In genomic region chr12:119183942-119184695, GRCh38 we compare ENCODE assay signal across 19 cellular contexts. TPM values are rescaled to one million over a fixed set of nuclear protein-coding genes. Genes with fewer than 3 reads are reported as not detected.
DNase-seq lines count a peak whose midpoint lies in the region; ATAC-seq, FAIRE-seq and TF ChIP-seq lines count a peak whose summit lies in the region.
"Had no signal": no experiment of that assay in that cellular context is flagged by ENCODE, and none has a peak within 500 bp of the region (broad histone marks: within the 10 kb centered on the region; RNA-seq: fewer than 3 reads in every experiment).

No MANE protein-coding gene starts in this region.

- TF ChIP-seq CTCF in K562 (IDR thresholded peaks at IDR 0.05 in 2 of 3, conservative IDR thresholded peaks at IDR 0.05 in 1 of 3; ENCODE audit: insufficient read depth in 2 of 3, low read depth in 1 of 3, low read length in 3 of 3) = no peak
- TF ChIP-seq CTCF in tibial artery (IDR thresholded peaks at IDR 0.05) = no peak

- H3K27me3 Mint-ChIP-seq in CD4-positive, alpha-beta memory T cell = peaks cover 0 to 1% of the 10 kb centered on the region in 2 donors
- H3K27me3 Mint-ChIP-seq: stimulated activated naive CD8-positive, alpha-beta T cell treated with anti-CD3 and anti-CD28 coated beads, Interleukin-15, Interleukin-2, amounts not matched to agents 100 ng/mL and 50 ng/mL, for 24 hours had no signal

- no TSS peak for BruUV-seq in K562 (replicated peaks; lab: Mats Ljungman, UMichigan)

- intact Hi-C loops in K562 (cut with micrococcal nuclease) = no loop called here
- intact Hi-C loops in left cardiac atrium (cut with DNase I) = no loop called here
- intact Hi-C loops in tibial artery (cut with DNase I; ENCODE audit: low total_unique reads) = no loop called here
- intact Hi-C loops in CD4-positive, alpha-beta memory T cell (cut with micrococcal nuclease) = no loop called here

- H3K36me3 ChIP-seq in K562 (ENCODE audit: control insufficient read depth, insufficient read depth, low read length) (no peaks in the 10 kb centered on the region), muscle layer of colon (ENCODE audit: insufficient read depth, low read length) (peaks cover 36% of the 10 kb centered on the region), tibial artery (peaks cover 17 to 29% (median 24%) of the 10 kb centered on the region in 3 donors)
- H3K36me3 ChIP-seq in CD4-positive, alpha-beta memory T cell (ENCODE audit: insufficient read depth, low read length) = no peaks in the 10 kb centered on the region

- no peak overlapping the region for H3K4me3 Mint-ChIP-seq in CD4-positive, alpha-beta memory T cell
- H3K4me3 Mint-ChIP-seq: stimulated activated naive CD8-positive, alpha-beta T cell treated with anti-CD3 and anti-CD28 coated beads, Interleukin-15, Interleukin-2, amounts not matched to agents 100 ng/mL and 50 ng/mL, for 24 hours had no signal

- no peaks in the 10 kb centered on the region for H3K79me2 ChIP-seq in K562 (ENCODE audit: control insufficient read depth, insufficient read depth, low read length)

- ATAC-seq in K562 (no peak), left cardiac atrium (peak in 1 of 2 donors; percentile 37), HG02588 (IDR thresholded peaks at IDR 0.05; ENCODE audit: unreplicated experiment) (no peak), HG03280 (IDR thresholded peaks at IDR 0.05; ENCODE audit: unreplicated experiment) (no peak)

- TF ChIP-seq EP300 in K562 (IDR thresholded peaks at IDR 0.05; ENCODE audit: low read length) = no peak

- H2AFZ ChIP-seq in K562 (ENCODE audit: low read depth, low read length) = no peak overlapping the region

- no peaks in the 10 kb centered on the region for H3K9me3 ChIP-seq in K562 (replicated peaks; ENCODE audit: control insufficient read depth, insufficient read depth, low read depth, low read length)
- H3K9me3 ChIP-seq in muscle layer of colon (ENCODE audit: low read length) = no peaks in the 10 kb centered on the region
- no peaks in the 10 kb centered on the region for H3K9me3 ChIP-seq in tibial artery
- no peaks in the 10 kb centered on the region for H3K9me3 ChIP-seq in CD4-positive, alpha-beta memory T cell (ENCODE audit: control insufficient read depth in 1 of 2, low read length in 2 of 2)
- H3K9me3 ChIP-seq: Caco-2 had no signal

- no peaks in the 10 kb centered on the region for H3K36me3 Mint-ChIP-seq in CD4-positive, alpha-beta memory T cell

- POLR2A ChIA-PET in K562 (lab: Yijun Ruan, JAX) = interaction anchor here (0.6 kb wide), 1 partner anchor 332 kb away, joined by 3 read pairs; no protein-coding TSS in a partner anchor
- POLR2A ChIA-PET in CD4-positive, alpha-beta memory T cell (lab: Charles Lee; ENCODE audit: partially characterized antibody) = no interaction called here

- H3K4me1 ChIP-seq in K562 (replicated peaks in 1 of 2; ENCODE audit: control insufficient read depth in 2 of 2, insufficient read depth in 2 of 2, low read length in 2 of 2) (peaks cover 0 to 5% of the 10 kb centered on the region in 2 experiments; a peak in 1 of 5 replicates), muscle layer of colon (ENCODE audit: insufficient read depth, low read length) (peaks cover 48% of the 10 kb centered on the region), tibial artery (peaks cover 0 to 81% (median 44%) of the 10 kb centered on the region in 4 donors)
- H3K4me1 ChIP-seq in CD4-positive, alpha-beta memory T cell (ENCODE audit: insufficient read depth, low read length) = no peaks in the 10 kb centered on the region

- CTCF ChIA-PET in K562 (lab: Yijun Ruan, JAX; ENCODE audit: low intra/inter-chr PET ratio) = no interaction called here
- CTCF ChIA-PET in CD4-positive, alpha-beta memory T cell (lab: Charles Lee; ENCODE audit: partially characterized antibody) = no interaction called here

- H3K27me3 ChIP-seq in K562 (ENCODE audit: control insufficient read depth in 2 of 2, insufficient read depth in 2 of 2, low read length in 2 of 2) = peaks cover 2 to 15% of the 10 kb centered on the region in 2 experiments; a peak in 4 of 5 replicates
- H3K27me3 ChIP-seq in muscle layer of colon (ENCODE audit: control insufficient read depth in 1 of 2, insufficient read depth in 2 of 2, low read length in 2 of 2) = no peaks in the 10 kb centered on the region
- no peaks in the 10 kb centered on the region for H3K27me3 ChIP-seq in tibial artery
- no peaks in the 10 kb centered on the region for H3K27me3 ChIP-seq in CD4-positive, alpha-beta memory T cell (ENCODE audit: insufficient read depth, low read length)

- no peak overlapping the region for H3K4me2 ChIP-seq in K562 (ENCODE audit: insufficient read depth, low read length)

- TF ChIP-seq RAD21 in K562 (CRISPR knock-in tag; conservative IDR thresholded peaks at IDR 0.05 in 1 of 2, IDR thresholded peaks at IDR 0.05 in 1 of 2) = no peak

- FAIRE-seq in K562 (lab: Jason Lieb, UNC) = no peak
- FAIRE-seq: islet of Langerhans had no signal

- H3K27ac Mint-ChIP-seq in CD4-positive, alpha-beta memory T cell = no peak overlapping the region
- H3K27ac Mint-ChIP-seq: stimulated activated naive CD8-positive, alpha-beta T cell treated with anti-CD3 and anti-CD28 coated beads, Interleukin-15, Interleukin-2, amounts not matched to agents 100 ng/mL and 50 ng/mL, for 24 hours had no signal

- no peaks in the 10 kb centered on the region for H3K9me1 ChIP-seq in K562 (ENCODE audit: control insufficient read depth, insufficient read depth, low read length)

- no peaks in the 10 kb centered on the region for H3K4me1 Mint-ChIP-seq in CD4-positive, alpha-beta memory T cell

- no peak for DNase-seq in K562 (ENCODE audit: extremely low read depth in 1 of 4, low spot score in 3 of 4)
- DNase-seq in left cardiac atrium = peak; percentile 47
- no peak for DNase-seq in tibial artery
- no peak for DNase-seq in activated T-cell treated with anti-CD3 and anti-CD28 coated beads, Interleukin-2, amount 50 U/mL, for 48 hours
- DNase-seq in CD4-positive, alpha-beta memory T cell = no peak
- DNase-seq: activated CD8-positive, alpha-beta memory T cell treated with anti-CD3 and anti-CD28 coated beads, Interleukin-2, amount 50 U/mL, for 4 hours; activated gamma-delta T cell treated with Interleukin-2 at 50 U/mL for 16 hours; Caco-2; erythroblast; glutamatergic neuron; NCI-H1417 treated with DMSO at 0.1 percent for 48 hours; SHP77; stimulated activated CD4-positive, alpha-beta T cell treated with anti-CD3 and anti-CD28 coated beads, Interleukin-12 subunit alpha, Interleukin-12 subunit beta, amount 100 ng/mL, for 4 hours had no signal

- WGBS in K562 (ENCODE audit: insufficient coverage, low coverage, missing lambda C conversion rate) = 12% methylated on average over 9 of the region's 9 CpGs

- in situ Hi-C loops in K562 (cut with MboI) = no loop called here

- H3K27ac ChIP-seq in K562 (ENCODE audit: extremely low read depth, low read depth, low read length) = no peak overlapping the region
- H3K27ac ChIP-seq in muscle layer of colon (ENCODE audit: low read depth, low read length) = peak overlapping the region; percentile 77
- peak overlapping the region; percentile 97 to 98 for H3K27ac ChIP-seq in tibial artery
- no peak overlapping the region for H3K27ac ChIP-seq in CD4-positive, alpha-beta memory T cell (ENCODE audit: low read depth, low read length)

- H3K9me3 Mint-ChIP-seq in CD4-positive, alpha-beta memory T cell = peaks cover 0 to 1% (median 0%) of the 10 kb centered on the region in 8 donors
- H3K9me3 Mint-ChIP-seq: stimulated activated naive CD8-positive, alpha-beta T cell treated with anti-CD3 and anti-CD28 coated beads, Interleukin-15, Interleukin-2, amounts not matched to agents 100 ng/mL and 50 ng/mL, for 24 hours had no signal

- no peaks in the 10 kb centered on the region for H4K20me1 ChIP-seq in K562 (replicated peaks; ENCODE audit: control insufficient read depth, insufficient read depth, low read length)

- TF ChIP-seq POLR2A in K562 (conservative IDR thresholded peaks at IDR 0.05) = no peak

- H3K9ac ChIP-seq in K562 (ENCODE audit: insufficient read depth in 1 of 2, low read depth in 2 of 2, low read length in 2 of 2) (no peak overlapping the region), muscle layer of colon (ENCODE audit: low read length) (peak overlapping the region; percentile 41)

- H3K4me3 ChIP-seq in K562 = no peak overlapping the region
- H3K4me3 ChIP-seq in muscle layer of colon (ENCODE audit: low read depth in 1 of 2, low read length in 2 of 2) = peak overlapping the region; percentile 30 to 99
- peak overlapping the region; percentile 80 to 85 for H3K4me3 ChIP-seq in tibial artery
- no peak overlapping the region for H3K4me3 ChIP-seq in CD4-positive, alpha-beta memory T cell (ENCODE audit: low read length in 2 of 2)

TF ChIP-seq in K562, 482 proteins besides CTCF, POLR2A, EP300 and RAD21 (continues in another document):
- no peak for TF ChIP-seq ZNF175 (CRISPR knock-in tag; IDR thresholded peaks at IDR 0.05; ENCODE audit: low read depth)
- peak; percentile 97 for TF ChIP-seq RBM25 (IDR thresholded peaks at IDR 0.05; ENCODE audit: low read depth, low read length, severe bottlenecking)
- TF ChIP-seq GATAD2A (IDR thresholded peaks at IDR 0.05) = no peak
- TF ChIP-seq TRIM28 (IDR thresholded peaks at IDR 0.05) = no peak
- TF ChIP-seq POLR2AphosphoS5 (IDR thresholded peaks at IDR 0.05; ENCODE audit: control insufficient read depth, insufficient read depth, low read depth, low read length) = no peak
- TF ChIP-seq FOSL1 (tag; conservative IDR thresholded peaks at IDR 0.05) = no peak
- no peak for TF ChIP-seq BACH1 (tag; IDR thresholded peaks at IDR 0.05)

RNA-seq across cellular contexts. Expression of gene HSPB8, which starts 5.4 kb away (rescaled TPM):
- not detected in 2 replicates for total RNA-seq in K562 (2011; cell fraction: chromatin; rRNA removed; ENCODE audit: low replicate concordance)
- 0.17 TPM in 1 of 2 replicates, not detected in the other for total RNA-seq in K562 (2011; cell fraction: nucleolus; rRNA removed)
- total RNA-seq in K562 (2011; cell fraction: nucleoplasm; rRNA removed) = not detected in 2 replicates
- total RNA-seq in K562 (2014; rRNA removed) (0.04 TPM in 1 of 2 replicates, not detected in the other), K562 (2014; rRNA removed; fragmentation: Illumina TruSeq; extraction: Trizol) (not detected in 2 replicates), K562 (2015; rRNA removed; fragmentation: Illumina TruSeq; extraction: Trizol) (0.15 TPM in 1 of 2 replicates, not detected in the other), K562 (2021) (0.13 TPM in 1 of 2 replicates, not detected in the other), left cardiac atrium (100 to 1,000 TPM; 314 to 316 TPM)
- polyA plus RNA-seq in K562 (2011; rRNA removed) (not detected in 2 replicates), K562 (2014; fragmentation: Illumina TruSeq; extraction: Trizol) (0.07 TPM in 1 of 2 replicates, not detected in the other), K562 (2014; fragmentation: Nextera tagmentation; extraction: Ambion mirVana) (not detected), K562 (2014; rRNA removed) (not detected in 2 replicates)
- 0.07 TPM in 1 of 2 replicates, not detected in the other for polyA plus RNA-seq in K562 (2011; cell fraction: cytosol; rRNA removed)
- polyA plus RNA-seq in K562 (2011; cell fraction: nucleus; rRNA removed) = not detected in 2 replicates
- polyA plus RNA-seq in K562 (2012) = 0.03 and 0.07 TPM in 2 replicates
- polyA minus RNA-seq in K562 (2011; rRNA and poly(A)+ RNA removed) = not detected in 2 replicates
- not detected in 2 replicates for polyA minus RNA-seq in K562 (2011; cell fraction: cytosol; rRNA and poly(A)+ RNA removed)
- polyA minus RNA-seq in K562 (2011; cell fraction: nucleus; rRNA and poly(A)+ RNA removed) = not detected in 2 replicates
- not detected for total RNA-seq in CD4-positive, alpha-beta memory T cell
- not detected for polyA plus RNA-seq in CD4-positive, alpha-beta memory T cell
- total RNA-seq: T-helper 2 cell treated with Interferon-gamma antibody and Interleukin-4, amounts not matched to agents 100 ng/mL and 5 ng/mL, for 36 hours had no signal

Comparison
In these comparisons a context has a peak if more than half of its experiments do, and no peak if none do; other contexts are left out.
1. H3K27ac ChIP-seq: peak in muscle layer of colon (single experiment) and tibial artery (2 of 2); none in K562 (single experiment) and CD4-positive, alpha-beta memory T cell (single experiment).
2. H3K4me3 ChIP-seq: peak in muscle layer of colon (2 of 2) and tibial artery (2 of 2); none in K562 (single experiment) and CD4-positive, alpha-beta memory T cell (0 of 2).
3. RNA of gene HSPB8, which starts 5.4 kb away (total RNA-seq): 314 to 316 TPM in left cardiac atrium; 0.04 to 0.17 TPM in K562 and not detected in CD4-positive, alpha-beta memory T cell; every median in the first group is over 100 times any median in the second.